In genomic region chr15:70164910-70165791, GRCh38 we compare ENCODE assay signal across 14 cellular contexts.
DNase-seq lines count a peak whose midpoint lies in the region; ATAC-seq and TF ChIP-seq lines count a peak whose summit lies in the region.
"Had no signal": no experiment of that assay in that cellular context is flagged by ENCODE, and none has a peak within 500 bp of the region (broad histone marks: within the 10 kb centered on the region; RNA-seq: fewer than 3 reads in every experiment).

No MANE protein-coding gene starts in this region.

- peaks cover 18% of the 10 kb centered on the region for H3K4me1 Mint-ChIP-seq in osteocyte (ENCODE audit: unreplicated experiment)

- no peak overlapping the region for H3K4me3 ChIP-seq in ascending aorta
- H3K4me3 ChIP-seq in right atrium auricular region: no peak overlapping the region
- H3K4me3 ChIP-seq in neural cell (ENCODE audit: low read length): no peak overlapping the region
- H3K4me3 ChIP-seq in tibial artery: no peak overlapping the region
- H3K4me3 ChIP-seq: K562 had no signal

- H3K9me3 ChIP-seq in ascending aorta (no peaks in the 10 kb centered on the region), right atrium auricular region (no peaks in the 10 kb centered on the region), neural cell (ENCODE audit: low read length) (no peaks in the 10 kb centered on the region), tibial artery (no peaks in the 10 kb centered on the region)

- H3K79me2 ChIP-seq in neural cell (replicated peaks; ENCODE audit: insufficient read depth, low read length): no peaks in the 10 kb centered on the region
- H3K79me2 ChIP-seq: parathyroid adenoma had no signal

- no peak overlapping the region for H2AFZ ChIP-seq in neural cell (ENCODE audit: low read depth, low read length)
- H2AFZ ChIP-seq: parathyroid adenoma had no signal

- no peaks in the 10 kb centered on the region for H4K20me1 ChIP-seq in neural cell (ENCODE audit: insufficient read depth)

- DNase-seq in ascending aorta (ENCODE audit: low spot score in 2 of 2) (no peak), right atrium auricular region (ENCODE audit: low spot score) (no peak), tibial artery (no peak), osteocyte (ENCODE audit: extremely low spot score, unreplicated experiment) (no peak)
- DNase-seq: activated CD8-positive, alpha-beta T cell treated with anti-CD3 and anti-CD28 coated beads for 36 hours; activated gamma-delta T cell treated with Interleukin-2 at 50 U/mL for 16 hours; NCI-H1105 treated with DMSO at 0.1 percent for 48 hours; NCI-H526 had no signal

- no peak for TF ChIP-seq CTCF in ascending aorta (IDR thresholded peaks at IDR 0.05)
- TF ChIP-seq CTCF in right atrium auricular region (IDR thresholded peaks at IDR 0.05): no peak
- TF ChIP-seq CTCF in neural cell (IDR thresholded peaks at IDR 0.05; ENCODE audit: poor library complexity, severe bottlenecking): no peak
- no peak for TF ChIP-seq CTCF in tibial artery (IDR thresholded peaks at IDR 0.05)
- TF ChIP-seq CTCF in osteocyte (IDR thresholded peaks at IDR 0.05): no peak

- H3K36me3 ChIP-seq in ascending aorta: no peaks in the 10 kb centered on the region
- H3K36me3 ChIP-seq in right atrium auricular region: no peaks in the 10 kb centered on the region
- no peaks in the 10 kb centered on the region for H3K36me3 ChIP-seq in neural cell (ENCODE audit: insufficient read depth, low read length)
- no peaks in the 10 kb centered on the region for H3K36me3 ChIP-seq in tibial artery

- intact Hi-C loops in ascending aorta (cut with DNase I): loop anchor here (5.0 kb wide), 1 partner anchor 107 kb away; no protein-coding TSS in a partner anchor
- intact Hi-C loops in tibial artery (cut with DNase I; ENCODE audit: low total_unique reads): no loop called here

- ATAC-seq in HG03520 (IDR thresholded peaks at IDR 0.05; ENCODE audit: unreplicated experiment): no peak
- ATAC-seq in GM19328 (IDR thresholded peaks at IDR 0.05; ENCODE audit: unreplicated experiment): no peak
- ATAC-seq: activated CD8-positive, alpha-beta T cell treated with anti-CD3 and anti-CD28 coated beads for 36 hours had no signal

- H3K9me3 Mint-ChIP-seq in osteocyte (ENCODE audit: unreplicated experiment): no peaks in the 10 kb centered on the region
- H3K9me3 Mint-ChIP-seq: activated CD8-positive, alpha-beta T cell treated with anti-CD3 and anti-CD28 coated beads for 36 hours had no signal

- no peak for TF ChIP-seq RAD21 in neural cell (conservative IDR thresholded peaks at IDR 0.05)

- peaks cover 25% of the 10 kb centered on the region for H3K27me3 Mint-ChIP-seq in osteocyte (ENCODE audit: unreplicated experiment)
- H3K27me3 Mint-ChIP-seq: activated CD8-positive, alpha-beta T cell treated with anti-CD3 and anti-CD28 coated beads for 36 hours had no signal

- H3K4me1 ChIP-seq in ascending aorta: peaks cover 3 to 31% of the 10 kb centered on the region in 2 donors
- peaks cover 0 to 41% of the 10 kb centered on the region in 2 donors for H3K4me1 ChIP-seq in right atrium auricular region
- H3K4me1 ChIP-seq in tibial artery: peaks cover 9 to 49% (median 29%) of the 10 kb centered on the region in 4 donors
- H3K4me1 ChIP-seq: parathyroid adenoma had no signal

- H3F3A ChIP-seq in neural cell (ENCODE audit: insufficient read depth, low read length, poor library complexity, severe bottlenecking): no peaks in the 10 kb centered on the region

- H3K9ac ChIP-seq in neural cell (ENCODE audit: low read length): no peak overlapping the region
- H3K9ac ChIP-seq: parathyroid adenoma had no signal

- H3K27me3 ChIP-seq in ascending aorta (no peaks in the 10 kb centered on the region), right atrium auricular region (no peaks in the 10 kb centered on the region), neural cell (ENCODE audit: insufficient read depth, low read depth, low read length) (no peaks in the 10 kb centered on the region), tibial artery (no peaks in the 10 kb centered on the region)

- no peaks in the 10 kb centered on the region for H3K36me3 Mint-ChIP-seq in osteocyte (ENCODE audit: unreplicated experiment)

- no peak overlapping the region for H3K4me3 Mint-ChIP-seq in osteocyte (ENCODE audit: unreplicated experiment)
- H3K4me3 Mint-ChIP-seq: activated CD8-positive, alpha-beta T cell treated with anti-CD3 and anti-CD28 coated beads for 36 hours had no signal

- no peaks in the 10 kb centered on the region for H3K9me2 ChIP-seq in neural cell (ENCODE audit: insufficient read depth, low read length)

- H3K27ac Mint-ChIP-seq in osteocyte (ENCODE audit: unreplicated experiment): no peak overlapping the region
- H3K27ac Mint-ChIP-seq: activated CD8-positive, alpha-beta T cell treated with anti-CD3 and anti-CD28 coated beads for 36 hours had no signal

- H3K27ac ChIP-seq in ascending aorta (peak overlapping the region; percentile 60 to 69), right atrium auricular region (peak overlapping the region; percentile 62 to 73), neural cell (ENCODE audit: low read length) (no peak overlapping the region), tibial artery (peak overlapping the region; percentile 58 to 65)
- H3K27ac ChIP-seq: C4-2B, parathyroid adenoma had no signal

- TF ChIP-seq EP300 in neural cell (conservative IDR thresholded peaks at IDR 0.05; ENCODE audit: poor library complexity, severe bottlenecking): no peak

- H3K4me2 ChIP-seq in neural cell (ENCODE audit: low read length): no peak overlapping the region

TF ChIP-seq in neural cell, 6 proteins besides CTCF, POLR2A, EP300 and RAD21:
- TF ChIP-seq POLR2AphosphoS5 (IDR thresholded peaks at IDR 0.05): no peak
- peak; percentile 12 for TF ChIP-seq REST (IDR thresholded peaks at IDR 0.05; ENCODE audit: borderline replicate concordance)
